ENCODE assay signal across 8 cellular contexts in genomic region chr17:77441130-77441920, GRCh38.
DNase-seq lines count a peak whose midpoint lies in the region; ATAC-seq, FAIRE-seq and TF ChIP-seq lines count a peak whose summit lies in the region.

No MANE protein-coding gene starts in this region.

- H3K4me1 ChIP-seq in IMR-90 (ENCODE audit: control insufficient read depth, insufficient read depth, low read length), result peaks cover 49% of the 10 kb centered on the region
- peaks cover 82 to 96% of the 10 kb centered on the region in 2 donors for H3K4me1 ChIP-seq in duodenal mucosa (ENCODE audit: control insufficient read depth in 1 of 2, insufficient read depth in 2 of 2, low read length in 2 of 2)
- peaks cover 12 to 28% of the 10 kb centered on the region in 2 donors for H3K4me1 ChIP-seq in small intestine (ENCODE audit: control insufficient read depth in 2 of 2, insufficient read depth in 1 of 2, low read depth in 1 of 2, low read length in 1 of 2)
- peaks cover 0 to 71% (median 47%) of the 10 kb centered on the region in 4 donors for H3K4me1 ChIP-seq in tibial artery

- no peaks in the 10 kb centered on the region for H3K9me3 ChIP-seq in IMR-90 (ENCODE audit: control insufficient read depth, insufficient read depth, low read length)
- no peaks in the 10 kb centered on the region for H3K9me3 ChIP-seq in duodenal mucosa (ENCODE audit: control insufficient read depth in 1 of 2, low read length in 2 of 2)
- H3K9me3 ChIP-seq in small intestine (ENCODE audit: control insufficient read depth, low read depth), result no peaks in the 10 kb centered on the region
- H3K9me3 ChIP-seq in tibial artery, result no peaks in the 10 kb centered on the region

- no peak overlapping the region for H2BK5ac ChIP-seq in IMR-90 (ENCODE audit: low read depth, low read length, poor library complexity, severe bottlenecking)

- H4K20me1 ChIP-seq in IMR-90 (ENCODE audit: insufficient read depth, low read length), result peaks cover 96% of the 10 kb centered on the region

- TF ChIP-seq POLR2A in IMR-90 (IDR thresholded peaks at IDR 0.05; ENCODE audit: low read depth, low read length), result no peak

- no peak overlapping the region for H2AFZ ChIP-seq in IMR-90 (replicated peaks; ENCODE audit: low read length, poor library complexity)

- no TSS peak for BruUV-seq in IMR-90 (replicated peaks; lab: Mats Ljungman, UMichigan)

- H2BK20ac ChIP-seq in IMR-90 (ENCODE audit: low read depth, low read length), result no peak overlapping the region

- no peak for TF ChIP-seq RAD21 in IMR-90 (IDR thresholded peaks at IDR 0.05; ENCODE audit: low read length)

- TF ChIP-seq CTCF in GM20000 (IDR thresholded peaks at IDR 0.05; ENCODE audit: extremely low read depth, missing control alignments) (no peak), IMR-90 (conservative IDR thresholded peaks at IDR 0.05; ENCODE audit: low read depth, low read length) (no peak), tibial artery (IDR thresholded peaks at IDR 0.05) (no peak)

- no peak overlapping the region for H2BK15ac ChIP-seq in IMR-90 (ENCODE audit: low read depth, low read length)

- peaks cover 35 to 93% of the 10 kb centered on the region in 2 experiments for H3K79me1 ChIP-seq in IMR-90 (ENCODE audit: low read depth in 1 of 2, low read length in 2 of 2)

- H3K4ac ChIP-seq in IMR-90 (ENCODE audit: low read depth, low read length), result no peak overlapping the region

- CTCF ChIA-PET in IMR-90 (lab: Yijun Ruan, JAX), result no interaction called here

- dilution Hi-C loops in IMR-90 (cut with HindIII; ENCODE audit: low sequenced_read_pairs, unreplicated experiment), result no loop called here

- H2BK120ac ChIP-seq in IMR-90 (ENCODE audit: low read depth, low read length), result no peak overlapping the region

- in situ Hi-C loops in IMR-90 (cut with MboI; ENCODE audit: low sequenced_read_pairs), result no loop called here

- no peak for FAIRE-seq in small intestine (lab: Jason Lieb, UNC)

- intact Hi-C loops in IMR-90 (cut with micrococcal nuclease) (no loop called here), tibial artery (cut with DNase I; ENCODE audit: low total_unique reads) (no loop called here)

- no peak for ATAC-seq in IMR-90 (ENCODE audit: low read depth)

- no peak overlapping the region for H3K27ac ChIP-seq in IMR-90 (ENCODE audit: insufficient read depth, low read length)
- H3K27ac ChIP-seq in duodenal mucosa (ENCODE audit: low read depth, low read length), result peak overlapping the region; percentile 72
- peak overlapping the region; percentile 62 to 83 for H3K27ac ChIP-seq in small intestine (ENCODE audit: low read depth in 1 of 2, low read length in 1 of 2)
- H3K27ac ChIP-seq in tibial artery, result no peak overlapping the region

- no peak overlapping the region for H2AK5ac ChIP-seq in IMR-90 (ENCODE audit: low read depth, low read length)

- H3K36me3 ChIP-seq in IMR-90 (ENCODE audit: control insufficient read depth, insufficient read depth, low read length), result peaks cover 9% of the 10 kb centered on the region; the same call in 1 of the 2 replicates
- no peaks in the 10 kb centered on the region for H3K36me3 ChIP-seq in duodenal mucosa (ENCODE audit: control insufficient read depth in 1 of 2, insufficient read depth in 2 of 2, low read length in 2 of 2)
- no peaks in the 10 kb centered on the region for H3K36me3 ChIP-seq in small intestine (ENCODE audit: control insufficient read depth in 2 of 2, insufficient read depth in 2 of 2, low read length in 2 of 2)
- H3K36me3 ChIP-seq in tibial artery, result no peaks in the 10 kb centered on the region

- no peak overlapping the region for H4K8ac ChIP-seq in IMR-90 (ENCODE audit: low read depth in 2 of 2, low read length in 2 of 2)

- H3K9me1 ChIP-seq in IMR-90 (ENCODE audit: insufficient read depth, low read length), result peaks cover 35% of the 10 kb centered on the region

- H3K9ac ChIP-seq in IMR-90 (ENCODE audit: low read depth, low read length) (no peak overlapping the region), duodenal mucosa (ENCODE audit: low read depth in 1 of 2, low read length in 2 of 2) (peak overlapping the region; percentile 35 to 46)

- H4K5ac ChIP-seq in IMR-90 (ENCODE audit: low read depth, low read length), result no peak overlapping the region

- no peaks in the 10 kb centered on the region for H3K27me3 ChIP-seq in IMR-90 (ENCODE audit: control insufficient read depth, insufficient read depth, low read length)
- no peaks in the 10 kb centered on the region for H3K27me3 ChIP-seq in duodenal mucosa (ENCODE audit: control insufficient read depth in 1 of 2, insufficient read depth in 2 of 2, low read length in 2 of 2)
- H3K27me3 ChIP-seq in small intestine (ENCODE audit: control insufficient read depth in 2 of 2, insufficient read depth in 2 of 2, low read length in 2 of 2), result no peaks in the 10 kb centered on the region
- no peaks in the 10 kb centered on the region for H3K27me3 ChIP-seq in tibial artery

- no peak overlapping the region for H2AK9ac ChIP-seq in IMR-90 (replicated peaks; ENCODE audit: low read depth, low read length, poor library complexity)

- no peak overlapping the region for H3K56ac ChIP-seq in IMR-90 (ENCODE audit: extremely low read depth, insufficient read depth, low read length)

- no peak overlapping the region for H3K4me2 ChIP-seq in IMR-90 (ENCODE audit: low read depth, low read length)

- no peak overlapping the region for H4K91ac ChIP-seq in IMR-90 (ENCODE audit: insufficient read depth, low read depth, low read length)

- 0 out of 2 replicates have a peak overlapping the region, but pooled peaks have one; percentile 16 for H3K23ac ChIP-seq in IMR-90 (ENCODE audit: low read depth, low read length)

- POLR2A ChIA-PET in IMR-90 (lab: Charles Lee; ENCODE audit: unreplicated experiment), result no interaction called here

- 37% methylated on average over 3 of the region's 15 CpGs; no CpG with 5 or more reads in 1 of the 2 experiments for WGBS in IMR-90 (ENCODE audit: extremely low coverage in 2 of 2, insufficient read length in 1 of 2), 2 experiments
- 18 to 36% (median 29%) methylated on average over 15 of the region's 15 CpGs for WGBS in small intestine, 3 donors

- no peak overlapping the region for H3K18ac ChIP-seq in IMR-90 (ENCODE audit: low read depth, low read length)

- H3K4me3 ChIP-seq in IMR-90 (ENCODE audit: insufficient read depth, low read depth, low read length) (no peak overlapping the region), duodenal mucosa (ENCODE audit: low read depth in 1 of 2, low read length in 2 of 2) (peak overlapping the region; percentile 9 to 51), small intestine (ENCODE audit: low read depth in 1 of 2, low read length in 2 of 2) (no peak overlapping the region), tibial artery (no peak overlapping the region)

- no peak overlapping the region for H3K14ac ChIP-seq in IMR-90 (replicated peaks; ENCODE audit: low read depth, low read length)

- DNase-seq in DMS79 treated with DMSO at 0.1 percent for 48 hours (lab: John Stamatoyannopoulos, UW) (peak; percentile 77), GM20000 (ENCODE audit: low spot score) (peak; percentile 78), IMR-90 (no peak), UCSD-AML1 (lab: John Stamatoyannopoulos, UW; ENCODE audit: unreplicated experiment) (peak; percentile 53), small intestine (peak; percentile 63), tibial artery (no peak), foreskin melanocyte (no peak)

TF ChIP-seq in IMR-90, 13 proteins besides CTCF, POLR2A, EP300 and RAD21:
- TF ChIP-seq CHD1 (IDR thresholded peaks at IDR 0.05; ENCODE audit: low read depth, low read length) (no peak), SMC3 (IDR thresholded peaks at IDR 0.05; ENCODE audit: low read depth, low read length) (no peak), NFE2L2 (IDR thresholded peaks at IDR 0.05; ENCODE audit: low read depth, low read length) (no peak), RFX5 (IDR thresholded peaks at IDR 0.05; ENCODE audit: low read depth, low read length) (no peak), ELK1 (IDR thresholded peaks at IDR 0.05; ENCODE audit: borderline replicate concordance, low read depth, low read length) (no peak), BHLHE40 (IDR thresholded peaks at IDR 0.05; ENCODE audit: low read depth, low read length) (no peak), FOS (IDR thresholded peaks at IDR 0.05; ENCODE audit: low read depth, low read length) (no peak), RCOR1 (IDR thresholded peaks at IDR 0.05; ENCODE audit: insufficient replicate concordance, low read length) (no peak), MAZ (IDR thresholded peaks at IDR 0.05; ENCODE audit: borderline replicate concordance, low read depth, low read length) (no peak), MXI1 (IDR thresholded peaks at IDR 0.05; ENCODE audit: borderline replicate concordance, low read depth, low read length) (no peak), CEBPB (IDR thresholded peaks at IDR 0.05; ENCODE audit: low read depth, low read length) (no peak), MAFK (IDR thresholded peaks at IDR 0.05; ENCODE audit: low read depth, low read length) (no peak)
- TF ChIP-seq, protein P1, sequence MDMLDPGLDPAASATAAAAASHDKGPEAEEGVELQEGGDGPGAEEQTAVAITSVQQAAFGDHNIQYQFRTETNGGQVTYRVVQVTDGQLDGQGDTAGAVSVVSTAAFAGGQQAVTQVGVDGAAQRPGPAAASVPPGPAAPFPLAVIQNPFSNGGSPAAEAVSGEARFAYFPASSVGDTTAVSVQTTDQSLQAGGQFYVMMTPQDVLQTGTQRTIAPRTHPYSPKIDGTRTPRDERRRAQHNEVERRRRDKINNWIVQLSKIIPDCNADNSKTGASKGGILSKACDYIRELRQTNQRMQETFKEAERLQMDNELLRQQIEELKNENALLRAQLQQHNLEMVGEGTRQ (IDR thresholded peaks at IDR 0.05; ENCODE audit: low read depth, low read length), result no peak

Comparison
In these comparisons a context has a peak if more than half of its experiments do, and no peak if none do; other contexts are left out.
1. DNase-seq: peak in DMS79 treated with DMSO at 0.1 percent for 48 hours (single experiment), GM20000 (single experiment), UCSD-AML1 (single experiment) and small intestine (single experiment); none in IMR-90 (single experiment), tibial artery (0 of 2) and foreskin melanocyte (single experiment).
2. H3K27ac ChIP-seq: peak in duodenal mucosa (single experiment) and small intestine (2 of 2); none in IMR-90 (single experiment) and tibial artery (0 of 2).
3. H3K4me3 ChIP-seq: peak in duodenal mucosa (2 of 2); none in IMR-90 (single experiment), small intestine (0 of 2) and tibial artery (0 of 2).